Comparison of ENCODE assay signal across 15 cellular contexts in the genomic region with DNA sequence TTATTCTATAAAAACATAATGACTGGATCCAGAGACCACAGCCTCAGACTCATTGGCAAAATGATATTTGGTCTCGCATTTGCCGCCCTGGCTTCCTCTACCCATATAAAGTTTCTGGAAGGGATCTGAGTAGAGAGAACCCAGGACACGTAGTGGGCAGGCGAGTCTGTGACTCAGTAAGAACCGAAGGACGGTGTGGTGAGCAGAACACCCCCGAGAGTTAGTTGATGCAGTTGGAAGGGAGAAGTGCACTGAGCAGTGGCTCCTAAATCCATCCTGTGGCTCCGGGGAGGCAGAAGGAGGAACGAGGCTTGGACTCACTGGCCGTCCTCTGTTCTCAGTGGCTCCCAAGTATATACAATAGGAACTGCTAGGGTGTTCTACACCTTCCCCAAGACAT.
"Had no signal": no experiment of that assay in that cellular context is flagged by ENCODE, and none has a peak within 500 bp of the region (broad histone marks: within the 10 kb centered on the region; RNA-seq: fewer than 3 reads in every experiment).

No MANE protein-coding gene starts in this region.

- H3K27ac Mint-ChIP-seq: activated naive CD8-positive, alpha-beta T cell treated with anti-CD3 and anti-CD28 coated beads, Interleukin-2, amount 50 U/mL, for 24 hours; activated T-helper 1 cell treated with anti-CD3 and anti-CD28 coated beads, Interleukin-12 subunit alpha, Interleukin-12 subunit beta, Interleukin-2, Interleukin-4 antibody, amounts not matched to agents 30 ng/mL and 10 ng/mL and 1 ng/mL, durations not matched to agents 14 hours and 24 hours and 36 hours; natural killer cell; progenitor cell of endocrine pancreas had no signal

- H3K27me3 ChIP-seq: cardiac muscle cell, gastrocnemius medialis, upper lobe of right lung had no signal

- H3K27me3 Mint-ChIP-seq: activated naive CD8-positive, alpha-beta T cell treated with anti-CD3 and anti-CD28 coated beads, Interleukin-2, amount 50 U/mL, for 24 hours; progenitor cell of endocrine pancreas had no signal

- H3K4me3 ChIP-seq: cardiac muscle cell, gastrocnemius medialis, upper lobe of right lung had no signal

- H3K9me3 ChIP-seq: gastrocnemius medialis, upper lobe of right lung had no signal

- H3K36me3 Mint-ChIP-seq: natural killer cell had no signal

- H3K4me3 Mint-ChIP-seq: activated naive CD8-positive, alpha-beta T cell treated with anti-CD3 and anti-CD28 coated beads, Interleukin-2, amount 50 U/mL, for 24 hours; activated T-helper 1 cell treated with anti-CD3 and anti-CD28 coated beads, Interleukin-12 subunit alpha, Interleukin-12 subunit beta, Interleukin-2, Interleukin-4 antibody, amounts not matched to agents 30 ng/mL and 10 ng/mL and 1 ng/mL, durations not matched to agents 14 hours and 24 hours and 36 hours; natural killer cell; stimulated activated naive CD8-positive, alpha-beta T cell treated with anti-CD3 and anti-CD28 coated beads, Interleukin-15, amount 100 ng/mL, for 72 hours had no signal

- H3K9me3 Mint-ChIP-seq: activated naive CD8-positive, alpha-beta T cell treated with anti-CD3 and anti-CD28 coated beads, Interleukin-2, amount 50 U/mL, for 24 hours; activated T-helper 1 cell treated with anti-CD3 and anti-CD28 coated beads, Interleukin-12 subunit alpha, Interleukin-12 subunit beta, Interleukin-2, Interleukin-4 antibody, amounts not matched to agents 30 ng/mL and 10 ng/mL and 1 ng/mL, durations not matched to agents 14 hours and 24 hours and 36 hours; natural killer cell; stimulated activated naive CD8-positive, alpha-beta T cell treated with anti-CD3 and anti-CD28 coated beads, Interleukin-15, amount 100 ng/mL, for 72 hours had no signal

- H3K27ac ChIP-seq: cardiac muscle cell, upper lobe of right lung had no signal

- DNase-seq: activated CD4-positive, alpha-beta T cell treated with anti-CD3 and anti-CD28 coated beads, Interleukin-2, amount 50 U/mL, for 1 hour; activated CD8-positive, alpha-beta memory T cell treated with anti-CD3 and anti-CD28 coated beads for 24 hours; activated naive CD8-positive, alpha-beta T cell treated with anti-CD3 and anti-CD28 coated beads, Interleukin-2, amount 50 U/mL, for 24 hours; gastrocnemius medialis; mammary epithelial cell; natural killer cell; occipital lobe; right cardiac atrium; stimulated activated naive CD8-positive, alpha-beta T cell treated with anti-CD3 and anti-CD28 coated beads, Interleukin-15, amount 100 ng/mL, for 72 hours; T-helper 9 cell; upper lobe of right lung had no signal

- ATAC-seq: activated CD4-positive, CD25-positive, alpha-beta regulatory T cell treated with anti-CD3 and anti-CD28 coated beads, Interleukin-2, amount 50 U/mL, for 24 hours; activated naive CD8-positive, alpha-beta T cell treated with anti-CD3 and anti-CD28 coated beads, Interleukin-2, amount 50 U/mL, for 24 hours; gastrocnemius medialis; natural killer cell; stimulated activated naive CD8-positive, alpha-beta T cell treated with anti-CD3 and anti-CD28 coated beads, Interleukin-15, amount 100 ng/mL, for 72 hours had no signal

- H3K36me3 ChIP-seq: cardiac muscle cell, gastrocnemius medialis had no signal
